8 cellular contexts compared by ENCODE assay signal in the genomic region with DNA sequence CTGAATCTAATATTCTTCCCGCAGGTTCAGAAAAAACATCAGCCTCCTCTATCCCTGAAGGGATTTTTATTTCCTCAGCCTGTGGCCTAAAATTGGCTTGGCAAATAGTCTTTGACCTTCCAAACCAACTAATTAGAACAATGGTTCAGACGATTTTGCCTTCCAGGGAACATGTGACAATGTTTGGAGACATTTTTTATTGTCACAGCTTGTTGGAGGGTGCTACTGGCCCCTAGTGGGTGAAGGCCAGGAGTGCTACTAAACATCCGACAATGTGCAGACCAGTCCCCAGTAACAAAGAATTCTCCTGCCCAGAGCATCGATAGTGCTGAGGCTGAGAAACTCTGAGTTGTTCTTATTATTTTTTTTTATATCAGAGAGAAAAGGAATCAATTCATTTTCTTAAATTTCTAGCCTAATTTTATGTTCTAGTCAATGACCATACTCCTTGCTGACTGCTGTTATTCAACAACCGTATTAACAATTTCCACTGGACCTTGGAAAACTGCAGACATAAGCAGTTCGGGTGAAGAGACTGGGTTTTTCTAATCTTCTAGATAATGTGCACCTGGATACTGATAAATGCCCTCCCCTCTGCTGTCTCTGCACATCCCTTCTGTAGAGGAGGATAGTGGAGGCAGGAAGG.
DNase-seq lines count a peak whose midpoint lies in the region; ATAC-seq and TF ChIP-seq lines count a peak whose summit lies in the region.

No MANE protein-coding gene starts in this region.

- H3K4me3 ChIP-seq in foreskin fibroblast (ENCODE audit: low read depth in 1 of 2, low read length in 2 of 2) (no peak overlapping the region), stomach (no peak overlapping the region)

- no peaks in the 10 kb centered on the region for H3K9me3 ChIP-seq in stomach

- no peaks in the 10 kb centered on the region for H3K36me3 ChIP-seq in stomach

- peak; percentile 70 for TF ChIP-seq CTCF in foreskin fibroblast (IDR thresholded peaks at IDR 0.05; ENCODE audit: low read depth, low read length)
- TF ChIP-seq CTCF in stomach (IDR thresholded peaks at IDR 0.05): peak in 5 of 7 experiments; percentile 19 to 31 (median 23)

- no peak overlapping the region for H3K27ac ChIP-seq in stomach

- H3K27me3 ChIP-seq in stomach: no peaks in the 10 kb centered on the region

- 52 to 54% (median 53%) methylated on average over 6 of the region's 6 CpGs for WGBS in stomach, 5 donors

- ATAC-seq in HG03571 (IDR thresholded peaks at IDR 0.05; ENCODE audit: unreplicated experiment) (no peak), HG03097 (IDR thresholded peaks at IDR 0.05; ENCODE audit: low FRiP score, unreplicated experiment) (no peak)

- TF ChIP-seq EP300 in stomach (IDR thresholded peaks at IDR 0.05): no peak

- no peak for TF ChIP-seq POLR2A in stomach (IDR thresholded peaks at IDR 0.05)

- intact Hi-C loops in stomach (cut with DNase I; ENCODE audit: low total_unique reads): loop anchor here (10.0 kb wide), 1 partner anchor 1661 kb away; no protein-coding TSS in a partner anchor

- peaks cover 0 to 5% (median 0%) of the 10 kb centered on the region in 4 donors for H3K4me1 ChIP-seq in stomach

- DNase-seq in EL (peak; percentile 14), HuH-7 (ENCODE audit: low spot score) (peak; percentile 18), RPMI7951 (ENCODE audit: low read depth) (peak; percentile 7), foreskin fibroblast (peak in 1 of 2 donors; percentile 65), stomach (no peak)
- no peak for DNase-seq in activated CD4-positive, CD25-positive, alpha-beta regulatory T cell treated with anti-CD3 and anti-CD28 coated beads, Interleukin-2, amount 50 U/mL, for 72 hours

Comparison
In these comparisons a context has a peak if more than half of its experiments do, and no peak if none do; other contexts are left out.
1. DNase-seq: peak in EL (single experiment), HuH-7 (single experiment) and RPMI7951 (single experiment); none in stomach (single experiment) and activated CD4-positive, CD25-positive, alpha-beta regulatory T cell treated with anti-CD3 and anti-CD28 coated beads, Interleukin-2, amount 50 U/mL, for 72 hours (single experiment).